Comparison of ENCODE assay signal across 1 cellular context in genomic region chr13:27171830-27172494, GRCh38.
A peak's percentile ranks its signal among the peaks of the same experiment; 100 is the strongest.
TF ChIP-seq lines count a peak whose summit lies in the region.

No MANE protein-coding gene starts in this region.

TF ChIP-seq in H1, 55 proteins besides CTCF, POLR2A, EP300 and RAD21 (continued from another document):
- peak; percentile 20; the same call in 1 of the 2 replicates for TF ChIP-seq MAX (IDR thresholded peaks at IDR 0.05)
- no peak for TF ChIP-seq NRF1 (IDR thresholded peaks at IDR 0.05; ENCODE audit: low read depth, low read length)
- TF ChIP-seq SUZ12 (IDR thresholded peaks at IDR 0.05; ENCODE audit: low read length): no peak
- no peak for TF ChIP-seq E2F6 (IDR thresholded peaks at IDR 0.05)
- TF ChIP-seq, protein P1, sequence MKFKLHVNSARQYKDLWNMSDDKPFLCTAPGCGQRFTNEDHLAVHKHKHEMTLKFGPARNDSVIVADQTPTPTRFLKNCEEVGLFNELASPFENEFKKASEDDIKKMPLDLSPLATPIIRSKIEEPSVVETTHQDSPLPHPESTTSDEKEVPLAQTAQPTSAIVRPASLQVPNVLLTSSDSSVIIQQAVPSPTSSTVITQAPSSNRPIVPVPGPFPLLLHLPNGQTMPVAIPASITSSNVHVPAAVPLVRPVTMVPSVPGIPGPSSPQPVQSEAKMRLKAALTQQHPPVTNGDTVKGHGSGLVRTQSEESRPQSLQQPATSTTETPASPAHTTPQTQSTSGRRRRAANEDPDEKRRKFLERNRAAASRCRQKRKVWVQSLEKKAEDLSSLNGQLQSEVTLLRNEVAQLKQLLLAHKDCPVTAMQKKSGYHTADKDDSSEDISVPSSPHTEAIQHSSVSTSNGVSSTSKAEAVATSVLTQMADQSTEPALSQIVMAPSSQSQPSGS (IDR thresholded peaks at IDR 0.05; ENCODE audit: low read length): no peak
- peak; percentile 75 for TF ChIP-seq ASH2L (IDR thresholded peaks at IDR 0.05; ENCODE audit: low read length)
- TF ChIP-seq CEBPB (IDR thresholded peaks at IDR 0.05; ENCODE audit: low read depth, low read length): no peak
- peak; percentile 35; the same call in 1 of the 2 replicates for TF ChIP-seq CREB1 (IDR thresholded peaks at IDR 0.05)
- TF ChIP-seq PHF8 (conservative IDR thresholded peaks at IDR 0.05; ENCODE audit: low read depth, low read length): no peak; the same call in 1 of the 2 replicates
- 0 out of 2 replicates have a peak, but pooled peaks have one; percentile 45 for TF ChIP-seq TAF1 (IDR thresholded peaks at IDR 0.05; ENCODE audit: low read depth, low read length)
- peak; percentile 89 for TF ChIP-seq FOSL1 (IDR thresholded peaks at IDR 0.05; ENCODE audit: insufficient read depth, low read depth, low read length)
- TF ChIP-seq KDM1A (IDR thresholded peaks at IDR 0.05; ENCODE audit: borderline replicate concordance, low read length): no peak
- TF ChIP-seq TCF12 (IDR thresholded peaks at IDR 0.05; ENCODE audit: low read depth, low read length): no peak
- TF ChIP-seq BACH1 (IDR thresholded peaks at IDR 0.05; ENCODE audit: low read length): peak; percentile 69; the same call in 1 of the 2 replicates
- TF ChIP-seq CTBP2 (IDR thresholded peaks at IDR 0.05; ENCODE audit: borderline replicate concordance, insufficient read depth, insufficient read length, low read length): no peak
- no peak for TF ChIP-seq MAFK (IDR thresholded peaks at IDR 0.05; ENCODE audit: low read depth, low read length)
- TF ChIP-seq SP1 (IDR thresholded peaks at IDR 0.05; ENCODE audit: low read depth, low read length): no peak
- no peak for TF ChIP-seq RFX5 (IDR thresholded peaks at IDR 0.05; ENCODE audit: borderline replicate concordance, low read depth, low read length)
- no peak for TF ChIP-seq ATF3 (IDR thresholded peaks at IDR 0.05; ENCODE audit: insufficient read depth, low read depth, low read length)
- TF ChIP-seq HDAC2 (IDR thresholded peaks at IDR 0.05; ENCODE audit: borderline replicate concordance in 1 of 2, low read depth in 2 of 2, low read length in 2 of 2): peak in 1 of 2 experiments; percentile 95; a peak in 1 of 4 replicates
- TF ChIP-seq GTF2F1 (IDR thresholded peaks at IDR 0.05; ENCODE audit: borderline replicate concordance, low read depth, low read length): no peak
- TF ChIP-seq, protein P2, sequence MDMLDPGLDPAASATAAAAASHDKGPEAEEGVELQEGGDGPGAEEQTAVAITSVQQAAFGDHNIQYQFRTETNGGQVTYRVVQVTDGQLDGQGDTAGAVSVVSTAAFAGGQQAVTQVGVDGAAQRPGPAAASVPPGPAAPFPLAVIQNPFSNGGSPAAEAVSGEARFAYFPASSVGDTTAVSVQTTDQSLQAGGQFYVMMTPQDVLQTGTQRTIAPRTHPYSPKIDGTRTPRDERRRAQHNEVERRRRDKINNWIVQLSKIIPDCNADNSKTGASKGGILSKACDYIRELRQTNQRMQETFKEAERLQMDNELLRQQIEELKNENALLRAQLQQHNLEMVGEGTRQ (IDR thresholded peaks at IDR 0.05; ENCODE audit: low read length): no peak
- TF ChIP-seq BCL11A (IDR thresholded peaks at IDR 0.05; ENCODE audit: low read depth in 2 of 2, low read length in 2 of 2): no peak
- no peak for TF ChIP-seq CBX5 (IDR thresholded peaks at IDR 0.05; ENCODE audit: low read depth, low read length)
